ENCODE assay signal across 22 cellular contexts in genomic region chr15:72851586-72851985, GRCh38.
DNase-seq lines count a peak whose midpoint lies in the region; ATAC-seq, FAIRE-seq and TF ChIP-seq lines count a peak whose summit lies in the region.
"Had no signal": no experiment of that assay in that cellular context is flagged by ENCODE, and none has a peak within 500 bp of the region (broad histone marks: within the 10 kb centered on the region; RNA-seq: fewer than 3 reads in every experiment).

No MANE protein-coding gene starts in this region.

- H3K9ac ChIP-seq in H1 (replicated peaks in 1 of 4; ENCODE audit: extremely low read depth in 1 of 4, low read depth in 3 of 4, low read length in 3 of 4), result no peak overlapping the region
- H3K9ac ChIP-seq in trophoblast cell (ENCODE audit: low read length), result no peak overlapping the region
- H3K9ac ChIP-seq: BLaER1 had no signal

- no peak overlapping the region for H4K91ac ChIP-seq in H1 (replicated peaks; ENCODE audit: insufficient read length, low read length)
- no peak overlapping the region for H4K91ac ChIP-seq in trophoblast cell (ENCODE audit: low read depth, low read length)

- no peak overlapping the region for H3K27ac Mint-ChIP-seq in activated CD8-positive, alpha-beta memory T cell treated with anti-CD3 and anti-CD28 coated beads, Interleukin-2, amount 10 ng/mL, durations not matched to agents 7 days and 5 days
- H3K27ac Mint-ChIP-seq: B cell; CD4-positive, CD25-positive, alpha-beta regulatory T cell; CD8-positive, alpha-beta T cell; H9; HFFc6 had no signal

- H4K20me1 ChIP-seq in H1 (replicated peaks in 1 of 2; ENCODE audit: control insufficient read depth in 1 of 2, insufficient read depth in 2 of 2, low read length in 2 of 2), result no peaks in the 10 kb centered on the region
- H4K20me1 ChIP-seq: BLaER1 had no signal

- peaks cover 5% of the 10 kb centered on the region; the same call in 1 of the 2 replicates for H3K23me2 ChIP-seq in H1 (ENCODE audit: low read depth, low read length)

- H2BK120ac ChIP-seq in H1 (replicated peaks; ENCODE audit: low read depth, low read length) (no peak overlapping the region), trophoblast cell (ENCODE audit: insufficient read depth, low read length, poor library complexity) (no peak overlapping the region)

- H4K12ac ChIP-seq in trophoblast cell (ENCODE audit: low read depth, low read length), result no peak overlapping the region

- no peak for FAIRE-seq in H1 (lab: Jason Lieb, UNC)
- FAIRE-seq: A204.1, G401.6, GM12892 had no signal

- no peak overlapping the region for H2BK12ac ChIP-seq in H1 (ENCODE audit: low read depth, low read length)
- no peak overlapping the region for H2BK12ac ChIP-seq in trophoblast cell (ENCODE audit: low read length)

- H4K8ac ChIP-seq in H1 (ENCODE audit: extremely low read depth, insufficient read depth, low read length), result no peak overlapping the region
- no peak overlapping the region for H4K8ac ChIP-seq in trophoblast cell (ENCODE audit: low read depth, low read length)

- H2AFZ ChIP-seq in H1 (ENCODE audit: low read length) (no peak overlapping the region), trophoblast cell (ENCODE audit: insufficient read depth, low read length, poor library complexity) (no peak overlapping the region)

- H3K27me3 Mint-ChIP-seq in activated CD8-positive, alpha-beta memory T cell treated with anti-CD3 and anti-CD28 coated beads, Interleukin-2, amount 10 ng/mL, durations not matched to agents 7 days and 5 days, result peaks cover 35% of the 10 kb centered on the region

- H3K27me3 ChIP-seq in H1 (replicated peaks in 1 of 4; ENCODE audit: control insufficient read depth in 3 of 4, extremely low read depth in 1 of 4, insufficient read depth in 3 of 4, low read length in 3 of 4) (no peaks in the 10 kb centered on the region), trophoblast cell (ENCODE audit: insufficient read depth, low read length) (no peaks in the 10 kb centered on the region)
- H3K27me3 ChIP-seq: BLaER1 had no signal

- H3K79me2 ChIP-seq in H1 (ENCODE audit: control insufficient read depth in 1 of 2, insufficient read depth in 2 of 2, low read length in 2 of 2) (no peaks in the 10 kb centered on the region), trophoblast cell (ENCODE audit: control insufficient read depth, insufficient read depth, low read length, poor library complexity) (no peaks in the 10 kb centered on the region)

- 92% methylated on average over 8 of the region's 8 CpGs; no CpG with 5 or more reads in 1 of the 2 experiments for WGBS in H1 (ENCODE audit: extremely low coverage in 1 of 2, insufficient coverage in 1 of 2, insufficient read length in 1 of 2, insufficient replicate concordance in 2 of 2, low coverage in 1 of 2, low lambda C conversion rate in 2 of 2, missing lambda C conversion rate in 1 of 2), 2 experiments
- no CpG with 5 or more reads among the region's 8 CpGs for WGBS in trophoblast cell (ENCODE audit: extremely low coverage, insufficient coverage, insufficient read length)

- H3K9me3 ChIP-seq in H1 (ENCODE audit: insufficient read depth in 2 of 2, low read depth in 1 of 2, low read length in 1 of 2) (no peaks in the 10 kb centered on the region), trophoblast cell (ENCODE audit: insufficient read depth, low read depth, low read length) (peaks cover 2% of the 10 kb centered on the region)
- H3K9me3 ChIP-seq: BLaER1, Caco-2 had no signal

- no peak overlapping the region for H4K5ac ChIP-seq in H1 (ENCODE audit: insufficient read length, low read depth, low read length)

- no peak overlapping the region for H2BK20ac ChIP-seq in H1 (ENCODE audit: low read length)

- no peak for TF ChIP-seq POLR2A in H1 (IDR thresholded peaks at IDR 0.05; ENCODE audit: control extremely low read depth in 1 of 2, low read depth in 2 of 2, low read length in 2 of 2)

- H3K18ac ChIP-seq in H1 (ENCODE audit: extremely low read depth, low read length), result peak overlapping the region; percentile 48; the same call in 1 of the 2 replicates
- H3K18ac ChIP-seq in trophoblast cell (ENCODE audit: low read length), result no peak overlapping the region

- H3K23ac ChIP-seq in H1 (ENCODE audit: insufficient read length) (no peak overlapping the region), trophoblast cell (ENCODE audit: low read length) (no peak overlapping the region)

- H3K9me3 Mint-ChIP-seq in activated CD8-positive, alpha-beta memory T cell treated with anti-CD3 and anti-CD28 coated beads, Interleukin-2, amount 10 ng/mL, durations not matched to agents 7 days and 5 days (ENCODE audit: low read depth), result no peaks in the 10 kb centered on the region
- H3K9me3 Mint-ChIP-seq: CD8-positive, alpha-beta T cell; H9; HFFc6 had no signal

- peak in 2 of 3 experiments; percentile 16 to 34 for DNase-seq in NCI-H1417 (lab: John Stamatoyannopoulos, UW)
- no peak for DNase-seq in NCI-H1417 treated with DMSO at 0.1 percent for 48 hours (lab: John Stamatoyannopoulos, UW)
- DNase-seq in activated CD8-positive, alpha-beta memory T cell treated with anti-CD3 and anti-CD28 coated beads for 24 hours, result peak; percentile 3
- DNase-seq in activated CD8-positive, alpha-beta memory T cell treated with anti-CD3 and anti-CD28 coated beads, Interleukin-2, amount 10 ng/mL, durations not matched to agents 7 days and 5 days, result no peak
- DNase-seq in H1 (ENCODE audit: low read depth in 1 of 2, low spot score in 2 of 2), result no peak
- DNase-seq in trophoblast cell, result no peak
- DNase-seq in activated CD4-positive, alpha-beta T cell treated with anti-CD3 and anti-CD28 coated beads for 4 hours, result no peak
- DNase-seq: Caco-2; CD4-positive, CD25-positive, alpha-beta regulatory T cell; DMS153; DND-41; H9; HFFc6 had no signal

- CTCF ChIA-PET in activated CD8-positive, alpha-beta memory T cell treated with anti-CD3 and anti-CD28 coated beads, Interleukin-2, amount 10 ng/mL, durations not matched to agents 7 days and 5 days (lab: Charles Lee), result no interaction called here
- CTCF ChIA-PET in H1 (lab: Charles Lee; ENCODE audit: partially characterized antibody), result interaction anchor here (1.1 kb wide), 1 partner anchor 230 kb away, joined by 5 read pairs; no protein-coding TSS in a partner anchor

- H3K4me1 Mint-ChIP-seq in activated CD8-positive, alpha-beta memory T cell treated with anti-CD3 and anti-CD28 coated beads, Interleukin-2, amount 10 ng/mL, durations not matched to agents 7 days and 5 days, result no peaks in the 10 kb centered on the region
- H3K4me1 Mint-ChIP-seq: B cell; CD4-positive, CD25-positive, alpha-beta regulatory T cell had no signal

- H3K4me1 ChIP-seq in H1 (replicated peaks in 1 of 4; ENCODE audit: control insufficient read depth in 3 of 4, insufficient read depth in 4 of 4, low read length in 3 of 4) (peaks cover 5 to 10% (median 6%) of the 10 kb centered on the region in 4 experiments; a peak in 6 of 7 replicates), trophoblast cell (ENCODE audit: control insufficient read depth in 1 of 2, insufficient read depth in 2 of 2, low read length in 2 of 2) (no peaks in the 10 kb centered on the region)
- H3K4me1 ChIP-seq: Caco-2 had no signal

- no peak overlapping the region for H3K4me3 Mint-ChIP-seq in activated CD8-positive, alpha-beta memory T cell treated with anti-CD3 and anti-CD28 coated beads, Interleukin-2, amount 10 ng/mL, durations not matched to agents 7 days and 5 days
- H3K4me3 Mint-ChIP-seq: B cell; CD4-positive, CD25-positive, alpha-beta regulatory T cell; CD8-positive, alpha-beta T cell; H9; HFFc6 had no signal

- no peaks in the 10 kb centered on the region for H3K36me3 Mint-ChIP-seq in activated CD8-positive, alpha-beta memory T cell treated with anti-CD3 and anti-CD28 coated beads, Interleukin-2, amount 10 ng/mL, durations not matched to agents 7 days and 5 days
- H3K36me3 Mint-ChIP-seq: CD4-positive, CD25-positive, alpha-beta regulatory T cell; CD8-positive, alpha-beta T cell had no signal

- H2BK15ac ChIP-seq in H1 (ENCODE audit: low read length), result no peak overlapping the region

- H2BK5ac ChIP-seq in H1 (ENCODE audit: low read depth, low read length) (no peak overlapping the region), trophoblast cell (ENCODE audit: low read depth, low read length, poor library complexity) (no peak overlapping the region)

- H3K4me2 ChIP-seq in H1 (ENCODE audit: insufficient read depth in 1 of 2, low read depth in 2 of 2, low read length in 2 of 2), result no peak overlapping the region
- no peak overlapping the region for H3K4me2 ChIP-seq in trophoblast cell (ENCODE audit: low read length)
- H3K4me2 ChIP-seq: BLaER1 had no signal

- H3K27ac ChIP-seq in H1 (ENCODE audit: low read depth, low read length), result no peak overlapping the region
- H3K27ac ChIP-seq in trophoblast cell (ENCODE audit: low read depth, low read length), result no peak overlapping the region
- H3K27ac ChIP-seq: 22Rv1, BLaER1, C4-2B had no signal

- POLR2A ChIA-PET in H1 (lab: Charles Lee; ENCODE audit: partially characterized antibody), result no interaction called here

- H3K4ac ChIP-seq in H1 (replicated peaks; ENCODE audit: insufficient read length, low read depth, low read length), result no peak overlapping the region
- no peak overlapping the region for H3K4ac ChIP-seq in trophoblast cell (ENCODE audit: low read depth, low read length)

- TF ChIP-seq CTCF in H1 (IDR thresholded peaks at IDR 0.05; ENCODE audit: control extremely low read depth in 1 of 3, insufficient read depth in 1 of 3, low read depth in 1 of 3, low read length in 3 of 3), result no peak

- ATAC-seq in activated CD8-positive, alpha-beta memory T cell treated with anti-CD3 and anti-CD28 coated beads, Interleukin-2, amount 10 ng/mL, durations not matched to agents 7 days and 5 days, result no peak
- ATAC-seq: CD8-positive, alpha-beta T cell; HCT116 had no signal

- no peaks in the 10 kb centered on the region for H3K79me1 ChIP-seq in H1 (ENCODE audit: low read depth, low read length)
- H3K79me1 ChIP-seq in trophoblast cell (ENCODE audit: low read length), result no peaks in the 10 kb centered on the region

- H3K14ac ChIP-seq in H1 (ENCODE audit: insufficient read length) (no peak overlapping the region), trophoblast cell (ENCODE audit: low read length) (no peak overlapping the region)

- H3K4me3 ChIP-seq in H1 (ENCODE audit: extremely low read depth in 1 of 4, insufficient read depth in 2 of 4, low read depth in 3 of 4, low read length in 4 of 4) (no peak overlapping the region), trophoblast cell (ENCODE audit: low read depth, low read length) (no peak overlapping the region)
- H3K4me3 ChIP-seq: BLaER1 had no signal

- no peak overlapping the region for H3K56ac ChIP-seq in H1 (replicated peaks; ENCODE audit: insufficient read length, low read depth, low read length)

- no peaks in the 10 kb centered on the region for H3K36me3 ChIP-seq in H1 (ENCODE audit: control insufficient read depth in 2 of 4, insufficient read depth in 4 of 4, low read length in 3 of 4)
- no peaks in the 10 kb centered on the region for H3K36me3 ChIP-seq in trophoblast cell (ENCODE audit: control insufficient read depth in 1 of 2, insufficient read depth in 2 of 2, low read length in 2 of 2)
- H3K36me3 ChIP-seq: BLaER1 had no signal

- no peak overlapping the region for H2AK5ac ChIP-seq in H1 (ENCODE audit: low read depth, low read length)
- no peak overlapping the region for H2AK5ac ChIP-seq in trophoblast cell (ENCODE audit: low read length)

- no peak for TF ChIP-seq RAD21 in H1 (IDR thresholded peaks at IDR 0.05 in 1 of 2, conservative IDR thresholded peaks at IDR 0.05 in 1 of 2; ENCODE audit: low read depth in 2 of 2, low read length in 2 of 2)

- no peak for TF ChIP-seq EP300 in H1 (IDR thresholded peaks at IDR 0.05; ENCODE audit: borderline replicate concordance in 1 of 2, low read depth in 2 of 2, low read length in 2 of 2)

Comparison
In these comparisons a context has a peak if more than half of its experiments do, and no peak if none do; other contexts are left out.
1. DNase-seq: peak in NCI-H1417 (2 of 3) and activated CD8-positive, alpha-beta memory T cell treated with anti-CD3 and anti-CD28 coated beads for 24 hours (single experiment); none in NCI-H1417 treated with DMSO at 0.1 percent for 48 hours (single experiment), activated CD8-positive, alpha-beta memory T cell treated with anti-CD3 and anti-CD28 coated beads, Interleukin-2, amount 10 ng/mL, durations not matched to agents 7 days and 5 days (single experiment), H1 (0 of 2), trophoblast cell (0 of 2) and activated CD4-positive, alpha-beta T cell treated with anti-CD3 and anti-CD28 coated beads for 4 hours (0 of 2).